In genomic region chr12:113466770-113467153, GRCh38 we compare ENCODE assay signal across 11 cellular contexts. TPM values are rescaled to one million over a fixed set of nuclear protein-coding genes. Genes with fewer than 3 reads are reported as not detected.
DNase-seq lines count a peak whose midpoint lies in the region; ATAC-seq and TF ChIP-seq lines count a peak whose summit lies in the region.
"Had no signal": no experiment of that assay in that cellular context is flagged by ENCODE, and none has a peak within 500 bp of the region (broad histone marks: within the 10 kb centered on the region; RNA-seq: fewer than 3 reads in every experiment).

No MANE protein-coding gene starts in this region.

- H3K4me1 ChIP-seq in hepatocyte (ENCODE audit: insufficient read depth), result peaks cover 12% of the 10 kb centered on the region
- peaks cover 10% of the 10 kb centered on the region for H3K4me1 ChIP-seq in skeletal muscle satellite cell (ENCODE audit: control insufficient read depth, insufficient read depth, low read length)

- no peak for TF ChIP-seq CTCF in hepatocyte (IDR thresholded peaks at IDR 0.05; ENCODE audit: poor library complexity)

- no peak overlapping the region for H3K9ac ChIP-seq in skeletal muscle satellite cell (ENCODE audit: low read depth, low read length)

- H3K4me1 Mint-ChIP-seq in T-helper 17 cell, result peaks cover 23% of the 10 kb centered on the region

- H2AFZ ChIP-seq in hepatocyte, result peak overlapping the region; percentile 49

- H3K27me3 Mint-ChIP-seq in T-helper 17 cell, result peaks cover 67% of the 10 kb centered on the region

- DNase-seq in activated CD8-positive, alpha-beta memory T cell treated with anti-CD3 and anti-CD28 coated beads, Interleukin-2, amount 50 U/mL, for 48 hours, result peak; percentile 49
- no peak for DNase-seq in activated CD8-positive, alpha-beta memory T cell treated with anti-CD3 and anti-CD28 coated beads, Interleukin-2, amount 50 U/mL, for 4 hours
- DNase-seq in T-helper 17 cell (no peak), hepatocyte (ENCODE audit: low spot score) (no peak), hypothalamus (lab: John Stamatoyannopoulos, UW) (no peak), NCI-H82 treated with DMSO at 0.1 percent for 48 hours (lab: John Stamatoyannopoulos, UW; ENCODE audit: unreplicated experiment) (no peak)
- DNase-seq: foreskin melanocyte; midbrain; stimulated activated naive CD4-positive, alpha-beta T cell treated with Interleukin-2 at 50 U/mL for 16 hours had no signal

- peaks cover 7% of the 10 kb centered on the region for H3K36me3 Mint-ChIP-seq in T-helper 17 cell (ENCODE audit: low read depth)

- H3K79me2 ChIP-seq in hepatocyte, result no peaks in the 10 kb centered on the region

- H3K9me3 ChIP-seq in T-helper 17 cell (ENCODE audit: control insufficient read depth, low read length, poor library complexity, severe bottlenecking) (no peaks in the 10 kb centered on the region), hepatocyte (ENCODE audit: low read depth) (no peaks in the 10 kb centered on the region), skeletal muscle satellite cell (replicated peaks; ENCODE audit: low read length) (no peaks in the 10 kb centered on the region)

- H4K20me1 ChIP-seq in hepatocyte (ENCODE audit: insufficient read depth, poor library complexity, severe bottlenecking), result no peaks in the 10 kb centered on the region

- no peak overlapping the region for H3K4me3 ChIP-seq in hepatocyte
- peak overlapping the region; percentile 52 for H3K4me3 ChIP-seq in skeletal muscle satellite cell (ENCODE audit: low read length)

- H3K27me3 ChIP-seq in hepatocyte (peaks cover 95% of the 10 kb centered on the region), skeletal muscle satellite cell (ENCODE audit: control insufficient read depth, insufficient read depth, low read length) (peaks cover 89% of the 10 kb centered on the region)

- ATAC-seq in T-helper 17 cell (no peak), GM19035 (IDR thresholded peaks at IDR 0.05; ENCODE audit: unreplicated experiment) (no peak)

- H3K4me2 ChIP-seq in hepatocyte (peak overlapping the region; percentile 83), skeletal muscle satellite cell (ENCODE audit: low read length) (peak overlapping the region; percentile 75)

- 22% methylated on average over 17 of the region's 17 CpGs for WGBS in hepatocyte (ENCODE audit: low lambda C conversion rate, missing lambda C conversion rate)

- no peak overlapping the region for H3K27ac Mint-ChIP-seq in T-helper 17 cell

- no peak overlapping the region for H3K27ac ChIP-seq in hepatocyte

- peak overlapping the region; percentile 73 for H3K4me3 Mint-ChIP-seq in T-helper 17 cell

- no peaks in the 10 kb centered on the region for H3K9me2 ChIP-seq in hepatocyte (replicated peaks; ENCODE audit: insufficient read depth)

- no peaks in the 10 kb centered on the region for H3K36me3 ChIP-seq in hepatocyte (replicated peaks; ENCODE audit: insufficient read depth, low read depth)
- no peaks in the 10 kb centered on the region for H3K36me3 ChIP-seq in skeletal muscle satellite cell (ENCODE audit: insufficient read depth, low read length)

RNA-seq across cellular contexts. Expression of gene LHX5, which starts 4.9 kb away (rescaled TPM):
- total RNA-seq in T-helper 17 cell, result not detected
- 0.04 and 0.10 TPM in 2 replicates for total RNA-seq in hepatocyte
- polyA plus RNA-seq in hepatocyte, result 0.06 TPM in 1 of 2 replicates, not detected in the other
- total RNA-seq in skeletal muscle satellite cell (2012; rRNA removed), result under 0.01 TPM in 1 of 2 replicates, not detected in the other

RNA-seq across cellular contexts. Expression of gene SDSL, which starts 44.6 kb away (rescaled TPM):
- total RNA-seq in T-helper 17 cell (under 1 TPM in 1 of 2 donors, not detected in 1; 0.42 TPM), hepatocyte (10.3 and 13.8 TPM in 2 replicates)
- polyA plus RNA-seq in hepatocyte, result 24.7 and 26.7 TPM in 2 replicates
- total RNA-seq in skeletal muscle satellite cell (2012; rRNA removed), result 4.8 and 7.9 TPM in 2 replicates
